Comparison of ENCODE assay signal across 19 cellular contexts in the genomic region with DNA sequence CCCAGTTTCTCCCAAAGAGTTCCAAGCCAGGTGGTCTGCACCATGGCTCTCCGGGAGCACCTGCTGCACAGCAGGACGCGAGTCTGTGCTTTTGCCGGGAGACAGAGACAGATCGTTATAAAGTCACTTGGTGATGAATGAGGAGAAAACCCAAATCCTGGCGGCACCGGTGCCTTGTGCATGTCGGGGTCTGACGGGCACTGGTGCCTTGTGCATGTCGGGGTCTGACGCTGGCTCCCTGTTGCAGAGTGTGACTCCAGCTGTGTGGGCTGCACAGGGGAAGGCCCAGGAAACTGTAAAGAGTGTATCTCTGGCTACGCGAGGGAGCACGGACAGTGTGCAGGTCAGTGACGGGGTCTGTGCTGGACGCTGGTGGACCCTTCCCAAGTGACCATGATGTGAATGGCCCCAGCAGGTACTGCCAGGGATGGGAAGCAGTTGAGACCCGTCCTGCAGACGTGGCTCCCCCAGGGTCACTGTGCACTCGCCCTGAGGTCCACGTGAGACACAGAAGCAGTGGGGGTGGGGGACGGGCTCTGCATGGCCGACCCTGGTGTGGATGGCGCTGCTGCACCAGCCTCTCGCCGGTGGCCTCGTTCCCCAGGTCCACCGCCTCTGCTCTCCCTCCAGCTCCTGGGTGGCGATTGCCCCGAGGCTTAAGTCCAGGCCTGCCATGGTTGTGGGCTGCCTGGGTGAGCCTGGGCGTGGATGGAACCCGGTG. TPM values are rescaled to one million over a fixed set of nuclear protein-coding genes. Genes with fewer than 3 reads are reported as not detected.
A peak's percentile ranks its signal among the peaks of the same experiment; 100 is the strongest.
DNase-seq lines count a peak whose midpoint lies in the region; ATAC-seq and TF ChIP-seq lines count a peak whose summit lies in the region.
"Had no signal": no experiment of that assay in that cellular context is flagged by ENCODE, and none has a peak within 500 bp of the region (broad histone marks: within the 10 kb centered on the region; RNA-seq: fewer than 3 reads in every experiment).

No MANE protein-coding gene starts in this region.

- H3K9ac ChIP-seq in neuronal stem cell (ENCODE audit: low read depth, low read length, poor library complexity), result no peak overlapping the region

- H2BK5ac ChIP-seq in neuronal stem cell (ENCODE audit: low read length), result no peak overlapping the region

- H3K4me1 Mint-ChIP-seq in activated CD8-positive, alpha-beta memory T cell treated with anti-CD3 and anti-CD28 coated beads, Interleukin-2, amount 10 ng/mL, durations not matched to agents 7 days and 5 days, result peaks cover 29% of the 10 kb centered on the region
- H3K4me1 Mint-ChIP-seq in activated naive CD8-positive, alpha-beta T cell (ENCODE audit: low read depth), result peaks cover 34% of the 10 kb centered on the region

- TF ChIP-seq CTCF in HL-60 (IDR thresholded peaks at IDR 0.05; ENCODE audit: insufficient read depth, low read length) (no peak), foreskin fibroblast (IDR thresholded peaks at IDR 0.05; ENCODE audit: low read depth, low read length) (no peak)

- H2BK15ac ChIP-seq in neuronal stem cell (ENCODE audit: low read length), result no peak overlapping the region

- H3K4ac ChIP-seq in neuronal stem cell (ENCODE audit: low read length), result no peak overlapping the region

- H2AK5ac ChIP-seq in neuronal stem cell (ENCODE audit: low read depth, low read length), result peak overlapping the region; percentile 74

- no peak overlapping the region for H4K8ac ChIP-seq in neuronal stem cell (ENCODE audit: low read depth, low read length)

- H3K14ac ChIP-seq in neuronal stem cell (ENCODE audit: low read length), result peak overlapping the region; percentile 27

- no peak overlapping the region for H3K23ac ChIP-seq in neuronal stem cell (ENCODE audit: low read depth, low read length, poor library complexity)

- H3K4me1 ChIP-seq in neuronal stem cell (ENCODE audit: control insufficient read depth in 2 of 2, insufficient read depth in 1 of 2, low read depth in 1 of 2, low read length in 2 of 2), result peaks cover 2 to 5% of the 10 kb centered on the region in 2 donors

- H3K27ac Mint-ChIP-seq in activated CD8-positive, alpha-beta memory T cell treated with anti-CD3 and anti-CD28 coated beads, Interleukin-2, amount 10 ng/mL, durations not matched to agents 7 days and 5 days, result peak overlapping the region; percentile 26
- H3K27ac Mint-ChIP-seq in activated naive CD8-positive, alpha-beta T cell, result peak overlapping the region; percentile 46
- H3K27ac Mint-ChIP-seq: endodermal cell had no signal

- H3K9me3 ChIP-seq in neuronal stem cell (replicated peaks in 1 of 2; ENCODE audit: control insufficient read depth in 2 of 2, insufficient read depth in 1 of 2, low read depth in 1 of 2, low read length in 2 of 2), result peaks cover 0 to 3% of the 10 kb centered on the region in 2 donors
- H3K9me3 ChIP-seq: heart right ventricle, left ventricle myocardium inferior, thoracic aorta had no signal

- H3K27me3 ChIP-seq in HL-60 (ENCODE audit: insufficient read depth, poor library complexity, severe bottlenecking) (no peaks in the 10 kb centered on the region), neuronal stem cell (ENCODE audit: control insufficient read depth in 3 of 3, insufficient read depth in 3 of 3, low read depth in 1 of 3, low read length in 3 of 3) (no peaks in the 10 kb centered on the region)

- H3K27me3 Mint-ChIP-seq in activated CD8-positive, alpha-beta memory T cell treated with anti-CD3 and anti-CD28 coated beads, Interleukin-2, amount 10 ng/mL, durations not matched to agents 7 days and 5 days, result no peaks in the 10 kb centered on the region
- H3K27me3 Mint-ChIP-seq in activated naive CD8-positive, alpha-beta T cell, result no peaks in the 10 kb centered on the region

- no peak overlapping the region for H2BK120ac ChIP-seq in neuronal stem cell (ENCODE audit: low read depth, low read length)

- no peak overlapping the region for H3K4me3 Mint-ChIP-seq in activated CD8-positive, alpha-beta memory T cell treated with anti-CD3 and anti-CD28 coated beads, Interleukin-2, amount 10 ng/mL, durations not matched to agents 7 days and 5 days
- no peak overlapping the region for H3K4me3 Mint-ChIP-seq in activated naive CD8-positive, alpha-beta T cell
- H3K4me3 Mint-ChIP-seq: endodermal cell had no signal

- no peak overlapping the region for H4K91ac ChIP-seq in neuronal stem cell (ENCODE audit: low read depth, low read length, poor library complexity)

- H3K27ac ChIP-seq in HL-60 (replicated peaks) (peak overlapping the region; percentile 74), neuronal stem cell (replicated peaks; ENCODE audit: low read length) (no peak overlapping the region)
- H3K27ac ChIP-seq: heart right ventricle, left ventricle myocardium inferior, thoracic aorta, WERI-Rb-1 had no signal

- peaks cover 2% of the 10 kb centered on the region for H3K36me3 Mint-ChIP-seq in activated CD8-positive, alpha-beta memory T cell treated with anti-CD3 and anti-CD28 coated beads, Interleukin-2, amount 10 ng/mL, durations not matched to agents 7 days and 5 days
- H3K36me3 Mint-ChIP-seq in activated naive CD8-positive, alpha-beta T cell, result peaks cover 9% of the 10 kb centered on the region

- peaks cover 3% of the 10 kb centered on the region for H3K79me1 ChIP-seq in neuronal stem cell (ENCODE audit: low read depth, low read length)

- H2AFZ ChIP-seq in neuronal stem cell (ENCODE audit: low read length), result no peak overlapping the region

- H3K4me2 ChIP-seq in neuronal stem cell (ENCODE audit: insufficient read depth, low read length, poor library complexity, severe bottlenecking), result no peak overlapping the region

- H3K36me3 ChIP-seq in neuronal stem cell (replicated peaks in 1 of 2; ENCODE audit: control insufficient read depth in 2 of 2, insufficient read depth in 2 of 2, low read length in 2 of 2), result peaks cover 18% of the 10 kb centered on the region in 2 donors

- ATAC-seq in activated CD8-positive, alpha-beta memory T cell treated with anti-CD3 and anti-CD28 coated beads, Interleukin-2, amount 10 ng/mL, durations not matched to agents 7 days and 5 days, result no peak
- ATAC-seq: heart right ventricle had no signal

- peak overlapping the region; percentile 22 for H3K18ac ChIP-seq in neuronal stem cell (ENCODE audit: low read length)

- H3K4me3 ChIP-seq in HL-60 (replicated peaks; ENCODE audit: insufficient read depth, low read length) (no peak overlapping the region), neuronal stem cell (ENCODE audit: low read length in 2 of 2) (no peak overlapping the region), foreskin fibroblast (ENCODE audit: low read depth in 1 of 2, low read length in 2 of 2) (no peak overlapping the region)
- H3K4me3 ChIP-seq: heart right ventricle, left ventricle myocardium inferior, thoracic aorta had no signal

- WGBS in neuronal stem cell (ENCODE audit: extremely low coverage in 2 of 2, insufficient read length in 2 of 2, insufficient replicate concordance in 1 of 2), 2 donors, result no CpG with 5 or more reads among the region's 31 CpGs

- no peaks in the 10 kb centered on the region for H3K9me3 Mint-ChIP-seq in activated CD8-positive, alpha-beta memory T cell treated with anti-CD3 and anti-CD28 coated beads, Interleukin-2, amount 10 ng/mL, durations not matched to agents 7 days and 5 days (ENCODE audit: low read depth)
- H3K9me3 Mint-ChIP-seq in activated naive CD8-positive, alpha-beta T cell (ENCODE audit: low read depth), result no peaks in the 10 kb centered on the region
- H3K9me3 Mint-ChIP-seq: endodermal cell had no signal

- H2BK12ac ChIP-seq in neuronal stem cell (ENCODE audit: low read length), result no peak overlapping the region

- CTCF ChIA-PET in activated CD8-positive, alpha-beta memory T cell treated with anti-CD3 and anti-CD28 coated beads, Interleukin-2, amount 10 ng/mL, durations not matched to agents 7 days and 5 days (lab: Charles Lee), result interaction anchor here (1.2 to 1.3 kb wide), 2 partner anchors 106 to 157 kb away, joined by 3 to 4 read pairs; no protein-coding TSS in a partner anchor

- no peak for DNase-seq in activated CD8-positive, alpha-beta memory T cell treated with anti-CD3 and anti-CD28 coated beads, Interleukin-2, amount 10 ng/mL, durations not matched to agents 7 days and 5 days
- no peak for DNase-seq in activated CD8-positive, alpha-beta memory T cell treated with anti-CD3 and anti-CD28 coated beads, Interleukin-2, amount 50 U/mL, for 48 hours
- DNase-seq in HL-60 (ENCODE audit: low read depth in 1 of 2, low spot score in 1 of 2) (no peak), neuronal stem cell (ENCODE audit: low spot score) (no peak), NCI-H1417 (lab: John Stamatoyannopoulos, UW) (no peak), T1000 (lab: John Stamatoyannopoulos, UW) (no peak), foreskin fibroblast (no peak)
- DNase-seq: endodermal cell; heart right ventricle; left ventricle myocardium inferior; NCI-H1105 treated with DMSO at 0.1 percent for 48 hours; NCI-H2107; NCI-H510A treated with DMSO at 0.1 percent for 48 hours; retina; Right ventricle myocardium superior; stimulated activated CD4-positive, alpha-beta T cell treated with anti-CD3 and anti-CD28 coated beads, Interleukin-12 subunit alpha, Interleukin-12 subunit beta, amount 100 ng/mL, for 4 hours; WERI-Rb-1 had no signal

RNA-seq across cellular contexts. Expression of a gene that starts 5.8 kb away (rescaled TPM):
- 10 to 100 TPM; 43.9 to 51.2 TPM for total RNA-seq in activated CD8-positive, alpha-beta memory T cell treated with anti-CD3 and anti-CD28 coated beads, Interleukin-2, amount 10 ng/mL, durations not matched to agents 7 days and 5 days
- 12.6 TPM for polyA plus RNA-seq in neuronal stem cell (2013, experiment 1 of 2)
- polyA plus RNA-seq in neuronal stem cell (2013, experiment 2 of 2), result 12.2 TPM

RNA-seq across cellular contexts. Expression of a gene that starts 6.0 kb away (rescaled TPM):
- total RNA-seq in activated CD8-positive, alpha-beta memory T cell treated with anti-CD3 and anti-CD28 coated beads, Interleukin-2, amount 10 ng/mL, durations not matched to agents 7 days and 5 days, result 10 to 100 TPM; 16.8 to 18.8 TPM
- 9.3 TPM for polyA plus RNA-seq in neuronal stem cell (2013, experiment 1 of 2)
- polyA plus RNA-seq in neuronal stem cell (2013, experiment 2 of 2), result 9.1 TPM

RNA-seq across cellular contexts. Expression of a gene that starts 36.3 kb away (rescaled TPM):
- total RNA-seq in activated CD8-positive, alpha-beta memory T cell treated with anti-CD3 and anti-CD28 coated beads, Interleukin-2, amount 10 ng/mL, durations not matched to agents 7 days and 5 days, result 10 to 100 TPM; 53.4 to 79.7 TPM
- polyA plus RNA-seq in neuronal stem cell (2013, experiment 1 of 2), result 38.0 TPM
- 37.0 TPM for polyA plus RNA-seq in neuronal stem cell (2013, experiment 2 of 2)
